Comparison of ENCODE assay signal across 8 cellular contexts in the genomic region with DNA sequence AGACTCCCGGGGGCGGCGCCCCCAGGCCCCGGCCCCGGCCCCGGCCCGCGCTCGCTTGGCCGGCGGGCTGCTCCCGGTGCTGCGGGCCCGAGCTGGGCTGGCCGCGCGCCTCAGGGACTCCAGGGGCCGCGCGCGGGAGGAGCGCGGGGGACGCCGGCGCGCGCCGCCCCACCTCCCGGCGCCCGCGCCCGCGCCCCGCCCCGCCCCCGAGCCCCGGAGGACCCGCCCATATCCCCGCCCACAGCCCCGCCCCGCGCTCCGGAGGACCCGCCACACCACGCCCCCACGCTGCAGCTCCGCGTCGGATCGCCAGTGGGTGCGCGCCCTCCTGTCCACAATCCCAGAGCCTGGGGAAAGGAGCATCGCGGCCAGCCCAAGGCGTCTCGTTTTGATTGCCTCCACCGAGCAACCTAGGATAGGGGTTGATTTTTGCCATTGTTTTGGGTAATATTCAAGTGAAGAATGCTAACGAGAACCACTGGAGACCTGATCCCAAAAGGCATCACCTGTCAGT. TPM values are rescaled to one million over a fixed set of nuclear protein-coding genes. Genes with fewer than 3 reads are reported as not detected.
A peak's percentile ranks its signal among the peaks of the same experiment; 100 is the strongest.
DNase-seq lines count a peak whose midpoint lies in the region; ATAC-seq and TF ChIP-seq lines count a peak whose summit lies in the region.

A gene with protein sequence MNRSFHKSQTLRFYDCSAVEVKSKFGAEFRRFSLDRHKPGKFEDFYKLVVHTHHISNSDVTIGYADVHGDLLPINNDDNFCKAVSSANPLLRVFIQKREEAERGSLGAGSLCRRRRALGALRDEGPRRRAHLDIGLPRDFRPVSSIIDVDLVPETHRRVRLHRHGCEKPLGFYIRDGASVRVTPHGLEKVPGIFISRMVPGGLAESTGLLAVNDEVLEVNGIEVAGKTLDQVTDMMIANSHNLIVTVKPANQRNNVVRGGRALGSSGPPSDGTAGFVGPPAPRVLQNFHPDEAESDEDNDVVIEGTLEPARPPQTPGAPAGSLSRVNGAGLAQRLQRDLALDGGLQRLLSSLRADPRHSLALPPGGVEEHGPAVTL (minus strand): TSS at position 112 of the 514 bp plus-strand sequence. CDS start 166 bp downstream, outside the sequence.

- no peaks in the 10 kb centered on the region for H3K9me3 Mint-ChIP-seq in CD8-positive, alpha-beta memory T cell
- no peaks in the 10 kb centered on the region for H3K9me3 Mint-ChIP-seq in type B pancreatic cell

- peaks cover 0 to 16% (median 6%) of the 10 kb centered on the region in 3 donors for H3K4me1 Mint-ChIP-seq in CD8-positive, alpha-beta memory T cell
- peaks cover 7% of the 10 kb centered on the region for H3K4me1 Mint-ChIP-seq in type B pancreatic cell (ENCODE audit: unreplicated experiment)

- ATAC-seq in GM21529 (IDR thresholded peaks at IDR 0.05; ENCODE audit: unreplicated experiment) (peak; percentile 59), SK-N-SH treated with all-trans-retinoic acid at 6 μM for 48 hours (peak; percentile 83)

- WGBS in adrenal gland, 4 donors = 0 to 2% (median 0%) methylated on average over 1 to 60 of the region's 60 CpGs

- POLR2A ChIA-PET in CD8-positive, alpha-beta memory T cell (lab: Charles Lee) = no interaction called here

- no peak within 1 kb of the TSS for H3K27ac ChIP-seq in CD8-positive, alpha-beta memory T cell (ENCODE audit: low read depth, low read length)
- H3K27ac ChIP-seq in adrenal gland (no peak within 1 kb of the TSS), left ventricle myocardium inferior (replicated peaks) (peak within 1 kb of the TSS; percentile 23)

- no peaks in the 10 kb centered on the region for H3K36me3 Mint-ChIP-seq in CD8-positive, alpha-beta memory T cell
- H3K36me3 Mint-ChIP-seq in type B pancreatic cell = no peaks in the 10 kb centered on the region

- H3K4me3 ChIP-seq in CD8-positive, alpha-beta memory T cell (ENCODE audit: low read length) = no peak within 1 kb of the TSS
- peak within 1 kb of the TSS in 3 of 4 donors; percentile 25 to 90 (median 70) for H3K4me3 ChIP-seq in adrenal gland
- H3K4me3 ChIP-seq in left ventricle myocardium inferior = peak within 1 kb of the TSS; percentile 87

- H3K27me3 Mint-ChIP-seq in CD8-positive, alpha-beta memory T cell = peaks cover 26 to 30% of the 10 kb centered on the region in 2 donors
- no peaks in the 10 kb centered on the region for H3K27me3 Mint-ChIP-seq in type B pancreatic cell

- peak; percentile 21 to 79 (median 52) for DNase-seq in CD8-positive, alpha-beta memory T cell
- DNase-seq in LoVo (ENCODE audit: low spot score) = peak; percentile 79
- peak; percentile 74 to 86 (median 82) for DNase-seq in adrenal gland
- peak; percentile 85 for DNase-seq in left ventricle myocardium inferior
- peak; percentile 93 for DNase-seq in posterior vena cava (ENCODE audit: low spot score)
- peak; percentile 82 for DNase-seq in type B pancreatic cell (ENCODE audit: extremely low spot score, unreplicated experiment)

- intact Hi-C loops in adrenal gland (cut with DNase I) = no loop called here
- intact Hi-C loops in left ventricle myocardium inferior (cut with micrococcal nuclease) = no loop called here
- intact Hi-C loops in posterior vena cava (cut with DNase I) = no loop called here

- no peak for TF ChIP-seq CTCF in adrenal gland (IDR thresholded peaks at IDR 0.05)
- TF ChIP-seq CTCF in left ventricle myocardium inferior (IDR thresholded peaks at IDR 0.05; ENCODE audit: borderline replicate concordance) = peak; percentile 27
- no peak for TF ChIP-seq CTCF in type B pancreatic cell (conservative IDR thresholded peaks at IDR 0.05)

- H3K4me1 ChIP-seq in CD8-positive, alpha-beta memory T cell (ENCODE audit: insufficient read depth, low read length) = no peaks in the 10 kb centered on the region
- peaks cover 3 to 4% of the 10 kb centered on the region in 2 donors for H3K4me1 ChIP-seq in adrenal gland (replicated peaks in 1 of 2)
- H3K4me1 ChIP-seq in left ventricle myocardium inferior = peaks cover 20% of the 10 kb centered on the region

- H3K27me3 ChIP-seq in CD8-positive, alpha-beta memory T cell (ENCODE audit: insufficient read depth, low read length, poor library complexity, severe bottlenecking) = no peaks in the 10 kb centered on the region
- H3K27me3 ChIP-seq in adrenal gland = no peaks in the 10 kb centered on the region
- peaks cover 21% of the 10 kb centered on the region for H3K27me3 ChIP-seq in left ventricle myocardium inferior (ENCODE audit: low read depth)

- no peak for TF ChIP-seq POLR2A in adrenal gland (IDR thresholded peaks at IDR 0.05)

- peak within 1 kb of the TSS; percentile 57 to 85 (median 65) for H3K4me3 Mint-ChIP-seq in CD8-positive, alpha-beta memory T cell
- peak within 1 kb of the TSS; percentile 84 for H3K4me3 Mint-ChIP-seq in type B pancreatic cell

- CTCF ChIA-PET in CD8-positive, alpha-beta memory T cell (lab: Charles Lee) = interaction anchor here (1.4 kb wide), 1 partner anchor 73 kb away, joined by 3 read pairs; no protein-coding TSS in a partner anchor

- no peaks in the 10 kb centered on the region for H3K36me3 ChIP-seq in CD8-positive, alpha-beta memory T cell (ENCODE audit: insufficient read depth, low read length)
- H3K36me3 ChIP-seq in adrenal gland (replicated peaks in 1 of 2) = no peaks in the 10 kb centered on the region
- no peaks in the 10 kb centered on the region for H3K36me3 ChIP-seq in left ventricle myocardium inferior

- no peaks in the 10 kb centered on the region for H3K9me3 ChIP-seq in CD8-positive, alpha-beta memory T cell (ENCODE audit: low read length)
- H3K9me3 ChIP-seq in adrenal gland (replicated peaks in 1 of 3) (no peaks in the 10 kb centered on the region), left ventricle myocardium inferior (replicated peaks) (no peaks in the 10 kb centered on the region)

- no peak within 1 kb of the TSS for H3K27ac Mint-ChIP-seq in CD8-positive, alpha-beta memory T cell
- no peak within 1 kb of the TSS for H3K27ac Mint-ChIP-seq in type B pancreatic cell

TF ChIP-seq in SK-N-SH treated with all-trans-retinoic acid at 6 μM for 48 hours, 23 proteins besides CTCF, POLR2A, EP300 and RAD21:
- no peak for TF ChIP-seq ZFP3 (CRISPR knock-in tag; IDR thresholded peaks at IDR 0.05)

RNA-seq across cellular contexts. Expression of the gene that starts here (rescaled TPM):
- under 1 TPM; 0.33 to 0.48 TPM for total RNA-seq in CD8-positive, alpha-beta memory T cell
- polyA plus RNA-seq in CD8-positive, alpha-beta memory T cell = 0.32 TPM
- total RNA-seq in adrenal gland = 1 to 10 TPM; 1.3 to 4.3 (median 2.4) TPM
- polyA plus RNA-seq in adrenal gland = 1 to 10 TPM in 2 of 3 donors, under 1 TPM in 1; 0.95 to 2.4 (median 1.8) TPM
- 2.0 TPM for total RNA-seq in left ventricle myocardium inferior
- total RNA-seq in posterior vena cava = 1 to 10 TPM; 5.1 to 6.7 TPM
- total RNA-seq in type B pancreatic cell (ENCODE audit: low replicate concordance) = 10.2 and 21.8 TPM in 2 replicates

Comparison
In these comparisons a context has a peak if more than half of its experiments do, and no peak if none do; other contexts are left out.
1. Peak in DNase-seq in CD8-positive, alpha-beta memory T cell; RNA of the gene not detected or under 1 TPM.